1 cellular context compared by ENCODE assay signal in the genomic region with DNA sequence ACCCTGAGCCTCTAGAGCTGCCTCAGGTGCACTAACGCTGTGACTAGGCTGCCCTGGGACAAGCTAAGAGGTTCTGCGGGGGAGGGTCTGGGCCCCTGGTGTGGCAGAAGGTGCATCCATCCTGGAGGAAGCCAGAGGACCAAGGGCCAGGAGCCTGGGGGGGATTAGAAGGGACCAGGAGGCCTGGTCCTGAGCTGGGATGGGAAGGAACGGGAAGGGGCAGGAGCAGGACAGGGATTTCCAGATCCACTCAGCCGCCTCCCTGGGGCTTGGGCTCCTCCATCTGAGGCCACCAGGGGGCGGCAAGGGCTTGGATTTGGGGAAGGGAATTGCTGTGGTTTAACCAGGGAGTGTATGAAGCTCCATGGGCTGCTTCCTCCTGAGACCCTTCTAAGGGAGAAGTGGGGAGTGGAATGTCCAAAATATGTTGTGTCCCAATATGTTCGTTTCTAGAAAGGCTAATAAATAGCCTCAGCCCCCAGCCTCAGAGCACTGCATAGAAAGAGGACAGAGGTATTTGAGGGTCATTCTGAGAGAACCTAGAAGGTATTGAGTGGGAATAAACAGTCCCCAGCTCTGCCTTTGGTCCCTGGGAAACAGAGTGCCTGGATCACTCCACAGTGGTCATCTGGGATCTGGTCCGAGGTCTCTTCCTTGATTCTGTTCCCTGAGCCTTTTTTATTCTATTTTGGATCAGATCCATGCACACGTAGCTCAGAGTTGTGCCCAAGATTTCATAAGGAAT.
TF ChIP-seq lines count a peak whose summit lies in the region.

No MANE protein-coding gene starts in this region.

TF ChIP-seq in K562, 482 proteins besides CTCF, POLR2A, EP300 and RAD21 (continued from another document):
- TF ChIP-seq, protein P1, sequence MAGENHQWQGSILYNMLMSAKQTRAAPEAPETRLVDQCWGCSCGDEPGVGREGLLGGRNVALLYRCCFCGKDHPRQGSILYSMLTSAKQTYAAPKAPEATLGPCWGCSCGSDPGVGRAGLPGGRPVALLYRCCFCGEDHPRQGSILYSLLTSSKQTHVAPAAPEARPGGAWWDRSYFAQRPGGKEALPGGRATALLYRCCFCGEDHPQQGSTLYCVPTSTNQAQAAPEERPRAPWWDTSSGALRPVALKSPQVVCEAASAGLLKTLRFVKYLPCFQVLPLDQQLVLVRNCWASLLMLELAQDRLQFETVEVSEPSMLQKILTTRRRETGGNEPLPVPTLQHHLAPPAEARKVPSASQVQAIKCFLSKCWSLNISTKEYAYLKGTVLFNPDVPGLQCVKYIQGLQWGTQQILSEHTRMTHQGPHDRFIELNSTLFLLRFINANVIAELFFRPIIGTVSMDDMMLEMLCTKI (IDR thresholded peaks at IDR 0.05; ENCODE audit: partially characterized antibody) = no peak
- TF ChIP-seq MIER1 (IDR thresholded peaks at IDR 0.05; ENCODE audit: low read depth) (no peak), ZNF239 (CRISPR knock-in tag; IDR thresholded peaks at IDR 0.05) (0 out of 2 replicates have a peak, but pooled peaks have one; percentile 23), NCOA1 (IDR thresholded peaks at IDR 0.05; ENCODE audit: low read depth) (no peak), ZNF282 (CRISPR knock-in tag; IDR thresholded peaks at IDR 0.05) (no peak), PYGO2 (tag; IDR thresholded peaks at IDR 0.05) (no peak), LCOR (CRISPR knock-in tag; IDR thresholded peaks at IDR 0.05) (peak; percentile 82), U2AF2 (optimal IDR thresholded peaks at IDR 0.05; ENCODE audit: low read depth, low read length) (no peak), HDAC8 (tag; IDR thresholded peaks at IDR 0.05) (no peak), NELFE (IDR thresholded peaks at IDR 0.05; ENCODE audit: insufficient read depth, insufficient read length) (no peak), SIX5 (IDR thresholded peaks at IDR 0.05; ENCODE audit: borderline replicate concordance in 1 of 2, insufficient read depth in 1 of 2, low read depth in 1 of 2, low read length in 2 of 2) (no peak), ZFP36 (IDR thresholded peaks at IDR 0.05; ENCODE audit: low read depth, low read length, partially characterized antibody) (no peak), KLF10 (CRISPR knock-in tag; IDR thresholded peaks at IDR 0.05) (no peak), ZZZ3 (IDR thresholded peaks at IDR 0.05) (no peak), TRIM28 (IDR thresholded peaks at IDR 0.05) (no peak), TBL1XR1 (IDR thresholded peaks at IDR 0.05; ENCODE audit: low read length in 2 of 2) (peak; percentile 86 to 95), NFIX (CRISPR knock-in tag; IDR thresholded peaks at IDR 0.05; ENCODE audit: low read depth) (no peak), TRIM24 (IDR thresholded peaks at IDR 0.05) (no peak), SREBF2 (CRISPR knock-in tag; IDR thresholded peaks at IDR 0.05) (no peak), PURB (CRISPR knock-in tag; IDR thresholded peaks at IDR 0.05; ENCODE audit: low read depth) (no peak), NCOA4 (IDR thresholded peaks at IDR 0.05; ENCODE audit: partially characterized antibody) (no peak), HLTF (IDR thresholded peaks at IDR 0.05) (no peak), RB1 (IDR thresholded peaks at IDR 0.05; ENCODE audit: low read depth) (no peak), NR2F6 (CRISPR knock-in tag; IDR thresholded peaks at IDR 0.05) (no peak), ZNF785 (CRISPR knock-in tag; IDR thresholded peaks at IDR 0.05) (no peak), ZNF551 (CRISPR knock-in tag; IDR thresholded peaks at IDR 0.05) (0 out of 2 replicates have a peak, but pooled peaks have one; percentile 37), RBFOX2 (IDR thresholded peaks at IDR 0.05; ENCODE audit: low read depth, low read length) (no peak), CBX8 (IDR thresholded peaks at IDR 0.05; ENCODE audit: borderline replicate concordance, extremely low read depth, low read depth, low read length, poor library complexity, severe bottlenecking) (no peak), ASH1L (IDR thresholded peaks at IDR 0.05; ENCODE audit: borderline replicate concordance, low read depth, partially characterized antibody) (no peak), PML (IDR thresholded peaks at IDR 0.05; ENCODE audit: low read length) (no peak; the same call in 1 of the 2 replicates), E2F3 (CRISPR knock-in tag; IDR thresholded peaks at IDR 0.05) (no peak; the same call in 1 of the 2 replicates), RFX5 (IDR thresholded peaks at IDR 0.05; ENCODE audit: low read depth, low read length) (no peak), FUS (optimal IDR thresholded peaks at IDR 0.05; ENCODE audit: low read depth, low read length) (no peak), ZNF780A (CRISPR knock-in tag; IDR thresholded peaks at IDR 0.05) (0 out of 2 replicates have a peak, but pooled peaks have one; percentile 44), GATA2 (CRISPR knock-in tag; IDR thresholded peaks at IDR 0.05) (no peak; the same call in 1 of the 2 replicates)
- TF ChIP-seq, protein P2, sequence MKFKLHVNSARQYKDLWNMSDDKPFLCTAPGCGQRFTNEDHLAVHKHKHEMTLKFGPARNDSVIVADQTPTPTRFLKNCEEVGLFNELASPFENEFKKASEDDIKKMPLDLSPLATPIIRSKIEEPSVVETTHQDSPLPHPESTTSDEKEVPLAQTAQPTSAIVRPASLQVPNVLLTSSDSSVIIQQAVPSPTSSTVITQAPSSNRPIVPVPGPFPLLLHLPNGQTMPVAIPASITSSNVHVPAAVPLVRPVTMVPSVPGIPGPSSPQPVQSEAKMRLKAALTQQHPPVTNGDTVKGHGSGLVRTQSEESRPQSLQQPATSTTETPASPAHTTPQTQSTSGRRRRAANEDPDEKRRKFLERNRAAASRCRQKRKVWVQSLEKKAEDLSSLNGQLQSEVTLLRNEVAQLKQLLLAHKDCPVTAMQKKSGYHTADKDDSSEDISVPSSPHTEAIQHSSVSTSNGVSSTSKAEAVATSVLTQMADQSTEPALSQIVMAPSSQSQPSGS (CRISPR knock-in tag; IDR thresholded peaks at IDR 0.05) = no peak
- TF ChIP-seq, protein P3, sequence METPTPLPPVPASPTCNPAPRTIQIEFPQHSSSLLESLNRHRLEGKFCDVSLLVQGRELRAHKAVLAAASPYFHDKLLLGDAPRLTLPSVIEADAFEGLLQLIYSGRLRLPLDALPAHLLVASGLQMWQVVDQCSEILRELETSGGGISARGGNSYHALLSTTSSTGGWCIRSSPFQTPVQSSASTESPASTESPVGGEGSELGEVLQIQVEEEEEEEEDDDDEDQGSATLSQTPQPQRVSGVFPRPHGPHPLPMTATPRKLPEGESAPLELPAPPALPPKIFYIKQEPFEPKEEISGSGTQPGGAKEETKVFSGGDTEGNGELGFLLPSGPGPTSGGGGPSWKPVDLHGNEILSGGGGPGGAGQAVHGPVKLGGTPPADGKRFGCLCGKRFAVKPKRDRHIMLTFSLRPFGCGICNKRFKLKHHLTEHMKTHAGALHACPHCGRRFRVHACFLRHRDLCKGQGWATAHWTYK (CRISPR knock-in tag; IDR thresholded peaks at IDR 0.05) = peak; percentile 55
- TF ChIP-seq, protein P4, sequence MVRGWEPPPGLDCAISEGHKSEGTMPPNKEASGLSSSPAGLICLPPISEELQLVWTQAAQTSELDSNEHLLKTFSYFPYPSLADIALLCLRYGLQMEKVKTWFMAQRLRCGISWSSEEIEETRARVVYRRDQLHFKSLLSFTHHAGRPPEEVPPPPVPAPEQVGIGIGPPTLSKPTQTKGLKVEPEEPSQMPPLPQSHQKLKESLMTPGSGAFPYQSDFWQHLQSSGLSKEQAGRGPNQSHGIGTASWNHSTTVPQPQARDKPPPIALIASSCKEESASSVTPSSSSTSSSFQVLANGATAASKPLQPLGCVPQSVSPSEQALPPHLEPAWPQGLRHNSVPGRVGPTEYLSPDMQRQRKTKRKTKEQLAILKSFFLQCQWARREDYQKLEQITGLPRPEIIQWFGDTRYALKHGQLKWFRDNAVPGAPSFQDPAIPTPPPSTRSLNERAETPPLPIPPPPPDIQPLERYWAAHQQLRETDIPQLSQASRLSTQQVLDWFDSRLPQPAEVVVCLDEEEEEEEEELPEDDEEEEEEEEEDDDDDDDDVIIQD (CRISPR knock-in tag; IDR thresholded peaks at IDR 0.05) = no peak; the same call in 1 of the 2 replicates
- TF ChIP-seq, protein P5, sequence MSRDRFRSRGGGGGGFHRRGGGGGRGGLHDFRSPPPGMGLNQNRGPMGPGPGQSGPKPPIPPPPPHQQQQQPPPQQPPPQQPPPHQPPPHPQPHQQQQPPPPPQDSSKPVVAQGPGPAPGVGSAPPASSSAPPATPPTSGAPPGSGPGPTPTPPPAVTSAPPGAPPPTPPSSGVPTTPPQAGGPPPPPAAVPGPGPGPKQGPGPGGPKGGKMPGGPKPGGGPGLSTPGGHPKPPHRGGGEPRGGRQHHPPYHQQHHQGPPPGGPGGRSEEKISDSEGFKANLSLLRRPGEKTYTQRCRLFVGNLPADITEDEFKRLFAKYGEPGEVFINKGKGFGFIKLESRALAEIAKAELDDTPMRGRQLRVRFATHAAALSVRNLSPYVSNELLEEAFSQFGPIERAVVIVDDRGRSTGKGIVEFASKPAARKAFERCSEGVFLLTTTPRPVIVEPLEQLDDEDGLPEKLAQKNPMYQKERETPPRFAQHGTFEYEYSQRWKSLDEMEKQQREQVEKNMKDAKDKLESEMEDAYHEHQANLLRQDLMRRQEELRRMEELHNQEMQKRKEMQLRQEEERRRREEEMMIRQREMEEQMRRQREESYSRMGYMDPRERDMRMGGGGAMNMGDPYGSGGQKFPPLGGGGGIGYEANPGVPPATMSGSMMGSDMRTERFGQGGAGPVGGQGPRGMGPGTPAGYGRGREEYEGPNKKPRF (IDR thresholded peaks at IDR 0.05; ENCODE audit: low read depth, low read length) = no peak
- TF ChIP-seq, protein P6, sequence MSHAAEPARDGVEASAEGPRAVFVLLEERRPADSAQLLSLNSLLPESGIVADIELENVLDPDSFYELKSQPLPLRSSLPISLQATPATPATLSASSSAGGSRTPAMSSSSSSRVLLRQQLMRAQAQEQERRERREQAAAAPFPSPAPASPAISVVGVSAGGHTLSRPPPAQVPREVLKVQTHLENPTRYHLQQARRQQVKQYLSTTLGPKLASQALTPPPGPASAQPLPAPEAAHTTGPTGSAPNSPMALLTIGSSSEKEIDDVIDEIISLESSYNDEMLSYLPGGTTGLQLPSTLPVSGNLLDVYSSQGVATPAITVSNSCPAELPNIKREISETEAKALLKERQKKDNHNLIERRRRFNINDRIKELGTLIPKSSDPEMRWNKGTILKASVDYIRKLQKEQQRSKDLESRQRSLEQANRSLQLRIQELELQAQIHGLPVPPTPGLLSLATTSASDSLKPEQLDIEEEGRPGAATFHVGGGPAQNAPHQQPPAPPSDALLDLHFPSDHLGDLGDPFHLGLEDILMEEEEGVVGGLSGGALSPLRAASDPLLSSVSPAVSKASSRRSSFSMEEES (CRISPR knock-in tag; IDR thresholded peaks at IDR 0.05) = no peak; the same call in 1 of the 2 replicates
- TF ChIP-seq, protein P7, sequence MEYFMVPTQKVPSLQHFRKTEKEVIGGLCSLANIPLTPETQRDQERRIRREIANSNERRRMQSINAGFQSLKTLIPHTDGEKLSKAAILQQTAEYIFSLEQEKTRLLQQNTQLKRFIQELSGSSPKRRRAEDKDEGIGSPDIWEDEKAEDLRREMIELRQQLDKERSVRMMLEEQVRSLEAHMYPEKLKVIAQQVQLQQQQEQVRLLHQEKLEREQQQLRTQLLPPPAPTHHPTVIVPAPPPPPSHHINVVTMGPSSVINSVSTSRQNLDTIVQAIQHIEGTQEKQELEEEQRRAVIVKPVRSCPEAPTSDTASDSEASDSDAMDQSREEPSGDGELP (CRISPR knock-in tag; IDR thresholded peaks at IDR 0.05; ENCODE audit: borderline replicate concordance) = peak; percentile 60; the same call in 1 of the 2 replicates
- TF ChIP-seq, protein P8, sequence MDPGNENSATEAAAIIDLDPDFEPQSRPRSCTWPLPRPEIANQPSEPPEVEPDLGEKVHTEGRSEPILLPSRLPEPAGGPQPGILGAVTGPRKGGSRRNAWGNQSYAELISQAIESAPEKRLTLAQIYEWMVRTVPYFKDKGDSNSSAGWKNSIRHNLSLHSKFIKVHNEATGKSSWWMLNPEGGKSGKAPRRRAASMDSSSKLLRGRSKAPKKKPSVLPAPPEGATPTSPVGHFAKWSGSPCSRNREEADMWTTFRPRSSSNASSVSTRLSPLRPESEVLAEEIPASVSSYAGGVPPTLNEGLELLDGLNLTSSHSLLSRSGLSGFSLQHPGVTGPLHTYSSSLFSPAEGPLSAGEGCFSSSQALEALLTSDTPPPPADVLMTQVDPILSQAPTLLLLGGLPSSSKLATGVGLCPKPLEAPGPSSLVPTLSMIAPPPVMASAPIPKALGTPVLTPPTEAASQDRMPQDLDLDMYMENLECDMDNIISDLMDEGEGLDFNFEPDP (CRISPR knock-in tag; IDR thresholded peaks at IDR 0.05) = 0 out of 2 replicates have a peak, but pooled peaks have one; percentile 57
- TF ChIP-seq, protein P9, sequence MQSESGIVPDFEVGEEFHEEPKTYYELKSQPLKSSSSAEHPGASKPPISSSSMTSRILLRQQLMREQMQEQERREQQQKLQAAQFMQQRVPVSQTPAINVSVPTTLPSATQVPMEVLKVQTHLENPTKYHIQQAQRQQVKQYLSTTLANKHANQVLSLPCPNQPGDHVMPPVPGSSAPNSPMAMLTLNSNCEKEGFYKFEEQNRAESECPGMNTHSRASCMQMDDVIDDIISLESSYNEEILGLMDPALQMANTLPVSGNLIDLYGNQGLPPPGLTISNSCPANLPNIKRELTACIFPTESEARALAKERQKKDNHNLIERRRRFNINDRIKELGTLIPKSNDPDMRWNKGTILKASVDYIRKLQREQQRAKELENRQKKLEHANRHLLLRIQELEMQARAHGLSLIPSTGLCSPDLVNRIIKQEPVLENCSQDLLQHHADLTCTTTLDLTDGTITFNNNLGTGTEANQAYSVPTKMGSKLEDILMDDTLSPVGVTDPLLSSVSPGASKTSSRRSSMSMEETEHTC (IDR thresholded peaks at IDR 0.05) = no peak
- TF ChIP-seq, protein P10, sequence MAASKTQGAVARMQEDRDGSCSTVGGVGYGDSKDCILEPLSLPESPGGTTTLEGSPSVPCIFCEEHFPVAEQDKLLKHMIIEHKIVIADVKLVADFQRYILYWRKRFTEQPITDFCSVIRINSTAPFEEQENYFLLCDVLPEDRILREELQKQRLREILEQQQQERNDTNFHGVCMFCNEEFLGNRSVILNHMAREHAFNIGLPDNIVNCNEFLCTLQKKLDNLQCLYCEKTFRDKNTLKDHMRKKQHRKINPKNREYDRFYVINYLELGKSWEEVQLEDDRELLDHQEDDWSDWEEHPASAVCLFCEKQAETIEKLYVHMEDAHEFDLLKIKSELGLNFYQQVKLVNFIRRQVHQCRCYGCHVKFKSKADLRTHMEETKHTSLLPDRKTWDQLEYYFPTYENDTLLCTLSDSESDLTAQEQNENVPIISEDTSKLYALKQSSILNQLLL (CRISPR knock-in tag; IDR thresholded peaks at IDR 0.05; ENCODE audit: borderline replicate concordance) = peak; percentile 45; the same call in 1 of the 2 replicates
- TF ChIP-seq, protein P11, sequence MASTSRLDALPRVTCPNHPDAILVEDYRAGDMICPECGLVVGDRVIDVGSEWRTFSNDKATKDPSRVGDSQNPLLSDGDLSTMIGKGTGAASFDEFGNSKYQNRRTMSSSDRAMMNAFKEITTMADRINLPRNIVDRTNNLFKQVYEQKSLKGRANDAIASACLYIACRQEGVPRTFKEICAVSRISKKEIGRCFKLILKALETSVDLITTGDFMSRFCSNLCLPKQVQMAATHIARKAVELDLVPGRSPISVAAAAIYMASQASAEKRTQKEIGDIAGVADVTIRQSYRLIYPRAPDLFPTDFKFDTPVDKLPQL (IDR thresholded peaks at IDR 0.05; ENCODE audit: extremely low read depth, insufficient read length) = no peak
TF ChIP-seq in K562: peak in this region for 112.
